In the genomic region with DNA sequence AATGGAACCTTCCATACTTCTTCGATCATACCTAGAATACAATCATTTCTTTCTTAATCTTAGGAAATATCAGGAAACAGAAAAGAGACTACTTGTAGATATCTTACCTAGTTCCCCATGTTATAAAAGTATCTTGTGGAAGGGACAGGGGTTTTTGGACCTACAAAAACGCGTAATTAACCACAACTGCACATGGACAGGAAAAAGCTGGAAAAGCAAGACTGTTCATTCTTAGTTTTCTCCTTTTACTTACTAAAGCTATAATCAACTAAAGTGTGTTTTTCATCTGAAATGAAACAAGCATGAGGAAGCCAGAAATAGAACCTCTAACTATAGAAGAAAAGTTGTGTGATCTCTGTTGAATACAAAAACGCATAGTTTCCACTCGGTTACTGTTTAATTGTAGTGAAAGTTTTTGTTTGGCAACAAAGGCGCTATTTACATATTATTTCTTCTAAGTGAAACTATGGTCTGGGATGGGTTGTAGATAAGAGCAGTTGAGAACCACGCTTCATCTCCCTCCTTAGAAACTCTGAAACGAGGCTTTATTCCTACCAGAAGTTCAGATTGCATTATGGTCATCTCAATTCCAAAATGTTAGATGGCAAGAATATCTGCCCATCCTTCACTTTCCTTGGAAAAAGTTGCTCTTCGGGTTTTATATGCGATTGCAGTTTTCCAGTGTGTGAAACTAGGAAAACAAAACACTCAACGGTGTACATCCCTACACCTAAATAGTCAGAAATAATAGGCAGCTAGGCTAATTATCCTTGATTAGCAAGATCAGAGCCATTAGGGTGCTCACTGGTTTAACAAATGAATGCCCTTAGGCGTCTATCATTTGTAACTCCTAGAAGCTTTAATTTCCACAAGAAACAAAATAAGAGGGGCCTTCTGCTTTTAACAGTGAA, we compare ENCODE assay signal across 8 cellular contexts. TPM values are rescaled to one million over a fixed set of nuclear protein-coding genes. Genes with fewer than 3 reads are reported as not detected.
DNase-seq lines count a peak whose midpoint lies in the region; ATAC-seq and TF ChIP-seq lines count a peak whose summit lies in the region.

No MANE protein-coding gene starts in this region.

- H3K4me1 Mint-ChIP-seq in GM23338 = peaks cover 60% of the 10 kb centered on the region

- no peaks in the 10 kb centered on the region for H3K9me3 ChIP-seq in right lobe of liver
- H3K9me3 ChIP-seq in aorta (ENCODE audit: control insufficient read depth, low read length) = no peaks in the 10 kb centered on the region

- intact Hi-C loops in right lobe of liver (cut with DNase I) = no loop called here
- intact Hi-C loops in aorta (cut with DNase I) = no loop called here

- peak overlapping the region; percentile 75 for H3K4me2 ChIP-seq in GM23338

- H3K36me3 ChIP-seq in GM23338 (ENCODE audit: insufficient read depth) (peaks cover 5% of the 10 kb centered on the region; the same call in 1 of the 2 replicates), right lobe of liver (no peaks in the 10 kb centered on the region), aorta (ENCODE audit: control insufficient read depth in 1 of 2, insufficient read depth in 2 of 2, low read length in 1 of 2) (no peaks in the 10 kb centered on the region)

- no peaks in the 10 kb centered on the region for H3K9me2 ChIP-seq in GM23338 (ENCODE audit: insufficient read depth)

- H3K4me3 ChIP-seq in GM23338 = peak overlapping the region; percentile 72
- H3K4me3 ChIP-seq in right lobe of liver = peak overlapping the region; percentile 41 to 46 (median 46)
- H3K4me3 ChIP-seq in aorta (ENCODE audit: low read length in 2 of 2) = peak overlapping the region; percentile 28 to 42

- no peaks in the 10 kb centered on the region; the same call in 2 of the 3 replicates for H3K9me3 Mint-ChIP-seq in GM23338
- no peaks in the 10 kb centered on the region for H3K9me3 Mint-ChIP-seq in activated naive CD4-positive, alpha-beta T cell treated with anti-CD3 and anti-CD28 coated beads, Interleukin-2, amount 50 U/mL, for 72 hours

- peaks cover 49% of the 10 kb centered on the region for H3K4me1 ChIP-seq in GM23338 (ENCODE audit: insufficient read depth)
- no peaks in the 10 kb centered on the region for H3K4me1 ChIP-seq in right lobe of liver
- peaks cover 0 to 2% of the 10 kb centered on the region in 2 donors for H3K4me1 ChIP-seq in aorta (ENCODE audit: control insufficient read depth in 1 of 2, insufficient read depth in 2 of 2, low read length in 2 of 2)

- peak overlapping the region; percentile 96 for H3K27ac ChIP-seq in GM23338 (ENCODE audit: low read depth)
- no peak overlapping the region for H3K27ac ChIP-seq in right lobe of liver
- no peak overlapping the region for H3K27ac ChIP-seq in aorta (ENCODE audit: low read depth in 1 of 2, low read length in 2 of 2)
- H3K27ac ChIP-seq in substantia nigra (ENCODE audit: low read depth, low read length, poor library complexity, severe bottlenecking) = no peak overlapping the region

- no peak overlapping the region for H2AFZ ChIP-seq in GM23338

- peak overlapping the region; percentile 95 for H3K4me3 Mint-ChIP-seq in GM23338

- 36% methylated on average over 12 of the region's 12 CpGs for WGBS in right lobe of liver (ENCODE audit: insufficient coverage, low coverage, low lambda C conversion rate, missing lambda C conversion rate)
- WGBS in aorta, 2 donors = 44 to 55% methylated on average over 12 of the region's 12 CpGs

- 0 out of 2 replicates have a peak, but pooled peaks cover 6% of the 10 kb centered on the region for H3F3A ChIP-seq in GM23338 (replicated peaks; ENCODE audit: low read depth)

- in situ Hi-C loops in ACHN (cut with HindIII; ENCODE audit: low pct_ligation_motif_present, low pct_unique_long_range_greater_than_20kb, low sequenced_read_pairs) = no loop called here

- H3K27ac Mint-ChIP-seq in GM23338 = peak overlapping the region; percentile 99
- H3K27ac Mint-ChIP-seq in activated naive CD4-positive, alpha-beta T cell treated with anti-CD3 and anti-CD28 coated beads, Interleukin-2, amount 50 U/mL, for 72 hours = peak overlapping the region; percentile 76 to 83

- peaks cover 16% of the 10 kb centered on the region for H3K27me3 Mint-ChIP-seq in GM23338 (ENCODE audit: insufficient read depth, low read depth, poor library complexity)

- H3K36me3 Mint-ChIP-seq in GM23338 (ENCODE audit: low read depth) = peaks cover 48% of the 10 kb centered on the region
- H3K36me3 Mint-ChIP-seq in activated naive CD4-positive, alpha-beta T cell treated with anti-CD3 and anti-CD28 coated beads, Interleukin-2, amount 50 U/mL, for 72 hours = peaks cover 14 to 35% of the 10 kb centered on the region in 2 donors

- ATAC-seq in GM23338 = peak; percentile 5; the same call in 2 of the 3 replicates
- ATAC-seq in activated naive CD4-positive, alpha-beta T cell treated with anti-CD3 and anti-CD28 coated beads, Interleukin-2, amount 50 U/mL, for 72 hours = peak; percentile 15 to 46
- no peak for ATAC-seq in right lobe of liver
- ATAC-seq in aorta (ENCODE audit: low FRiP score) = no peak

- TF ChIP-seq CTCF in GM23338 (conservative IDR thresholded peaks at IDR 0.05; ENCODE audit: low read depth in 2 of 2) (no peak), right lobe of liver (IDR thresholded peaks at IDR 0.05) (no peak)

- TF ChIP-seq POLR2A in right lobe of liver (IDR thresholded peaks at IDR 0.05) = no peak

- no peaks in the 10 kb centered on the region for H4K20me1 ChIP-seq in GM23338 (replicated peaks; ENCODE audit: insufficient read depth)

- no peaks in the 10 kb centered on the region for H3K27me3 ChIP-seq in GM23338 (ENCODE audit: insufficient read depth)
- no peaks in the 10 kb centered on the region for H3K27me3 ChIP-seq in right lobe of liver
- no peaks in the 10 kb centered on the region for H3K27me3 ChIP-seq in aorta (ENCODE audit: control insufficient read depth in 1 of 2, insufficient read depth in 2 of 2, low read length in 1 of 2)

- peaks cover 46% of the 10 kb centered on the region for H3K79me2 ChIP-seq in GM23338 (replicated peaks; ENCODE audit: insufficient read depth)

- DNase-seq in ACHN (peak; percentile 38), GM23338 (ENCODE audit: low spot score) (peak; percentile 46), right lobe of liver (no peak), aorta (no peak), substantia nigra (lab: John Stamatoyannopoulos, UW) (no peak), AG08396 (ENCODE audit: low spot score) (no peak)
- DNase-seq in activated naive CD4-positive, alpha-beta T cell treated with anti-CD3 and anti-CD28 coated beads, Interleukin-2, amount 50 U/mL, for 72 hours (ENCODE audit: low spot score in 2 of 2) = no peak
- no peak for DNase-seq in activated CD4-positive, alpha-beta T cell treated with anti-CD3 and anti-CD28 coated beads for 48 hours

TF ChIP-seq in GM23338, 12 proteins besides CTCF, POLR2A, EP300 and RAD21 (continues in another document):
- TF ChIP-seq JUNB (IDR thresholded peaks at IDR 0.05; ENCODE audit: unreplicated experiment) = no peak
- TF ChIP-seq REST (IDR thresholded peaks at IDR 0.05; ENCODE audit: unreplicated experiment) = no peak
- no peak for TF ChIP-seq EZH2phosphoT487 (IDR thresholded peaks at IDR 0.05; ENCODE audit: unreplicated experiment)

RNA-seq across cellular contexts. Expression of gene BCAT1, which starts 1.1 kb away (rescaled TPM):
- total RNA-seq in GM23338 (2014; rRNA removed; shearing (Covaris generic)) = 176 and 181 TPM in 2 replicates
- polyA plus RNA-seq in GM23338 (2016; fragmentation: Nextera tagmentation; extraction: Ambion mirVana) = 47.3 and 53.6 TPM in 2 replicates
- total RNA-seq in activated naive CD4-positive, alpha-beta T cell treated with anti-CD3 and anti-CD28 coated beads, Interleukin-2, amount 50 U/mL, for 72 hours = 10 to 100 TPM in 1 of 2 donors, 1 to 10 TPM in 1; 6.3 to 42.8 TPM
- total RNA-seq in right lobe of liver = 1 to 10 TPM in 5 of 6 experiments, under 1 TPM in 1; 0.86 to 6.0 (median 2.7) TPM
- total RNA-seq in aorta = 10 to 100 TPM; 27.7 to 47.3 TPM
- polyA plus RNA-seq in aorta = 10 to 100 TPM in 1 of 2 donors, 1 to 10 TPM in 1; 3.8 to 15.9 TPM

Comparison
In these comparisons a context has a peak if more than half of its experiments do, and no peak if none do; other contexts are left out.
1. DNase-seq: peak in ACHN (single experiment) and GM23338 (single experiment); none in activated naive CD4-positive, alpha-beta T cell treated with anti-CD3 and anti-CD28 coated beads, Interleukin-2, amount 50 U/mL, for 72 hours (0 of 2), right lobe of liver (0 of 3), aorta (0 of 2), substantia nigra (0 of 49), activated CD4-positive, alpha-beta T cell treated with anti-CD3 and anti-CD28 coated beads for 48 hours (single experiment) and AG08396 (single experiment).
2. ATAC-seq: peak in GM23338 (single experiment) and activated naive CD4-positive, alpha-beta T cell treated with anti-CD3 and anti-CD28 coated beads, Interleukin-2, amount 50 U/mL, for 72 hours (2 of 2); none in right lobe of liver (0 of 4) and aorta (single experiment).
3. Peak in every context shown above with its lines, with median percentiles within 50 percentile points of each other: H3K4me3 ChIP-seq.